Comparison of ENCODE assay signal across 8 cellular contexts in the genomic region with DNA sequence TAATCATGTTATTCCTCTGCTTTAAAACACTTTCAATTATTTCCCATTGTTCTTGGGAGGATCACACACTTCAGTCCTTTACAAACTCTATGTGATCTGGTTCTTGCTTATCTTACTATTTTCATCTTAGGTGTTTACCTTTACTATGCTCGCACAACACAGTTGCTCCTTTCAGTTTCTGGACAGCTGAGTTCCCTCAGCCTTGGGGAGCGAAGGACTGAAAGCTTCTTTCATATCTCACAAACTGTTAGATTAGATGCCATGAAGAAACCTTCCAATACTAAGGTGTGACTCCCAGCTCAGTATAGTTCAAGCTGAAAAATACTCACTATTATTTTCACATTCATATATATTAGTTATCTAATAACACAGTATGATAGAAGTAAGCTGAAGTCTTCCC.
DNase-seq lines count a peak whose midpoint lies in the region; ATAC-seq and FAIRE-seq lines count a peak whose summit lies in the region.

No MANE protein-coding gene starts in this region.

- no peaks in the 10 kb centered on the region for H3K27me3 ChIP-seq in layer of hippocampus (ENCODE audit: control insufficient read depth, insufficient read depth, low read length)

- DNase-seq in effector CD8-positive, alpha-beta T cell (lab: John Stamatoyannopoulos, UW) = no peak
- DNase-seq in NCI-H2029 (lab: John Stamatoyannopoulos, UW) (no peak), DMS153 treated with DMSO at 0.1 percent for 48 hours (lab: John Stamatoyannopoulos, UW; ENCODE audit: unreplicated experiment) (no peak), urothelium cell line (ENCODE audit: low spot score) (no peak)

- peak overlapping the region; percentile 3 for H3K27ac ChIP-seq in layer of hippocampus (ENCODE audit: low read depth, low read length)

- peak; percentile 35 for ATAC-seq in GM18519 (IDR thresholded peaks at IDR 0.05; ENCODE audit: low FRiP score, unreplicated experiment)
- peak; percentile 65 for ATAC-seq in GM21717 (IDR thresholded peaks at IDR 0.05; ENCODE audit: unreplicated experiment)
- peak; percentile 37 for ATAC-seq in HG03565 (IDR thresholded peaks at IDR 0.05; ENCODE audit: unreplicated experiment)

- FAIRE-seq in urothelium cell line (lab: Jason Lieb, UNC) = no peak
